In genomic region chr3:174125267-174125844, GRCh38 we compare ENCODE assay signal across 9 cellular contexts.
DNase-seq lines count a peak whose midpoint lies in the region; ATAC-seq and TF ChIP-seq lines count a peak whose summit lies in the region.
"Had no signal": no experiment of that assay in that cellular context is flagged by ENCODE, and none has a peak within 500 bp of the region (broad histone marks: within the 10 kb centered on the region; RNA-seq: fewer than 3 reads in every experiment).

No MANE protein-coding gene starts in this region.

- in situ Hi-C loops in astrocyte of the cerebellum (cut with HindIII; ENCODE audit: low sequenced_read_pairs) = no loop called here

- no peak overlapping the region for H3K27ac Mint-ChIP-seq in stimulated activated naive CD8-positive, alpha-beta T cell treated with anti-CD3 and anti-CD28 coated beads, Interleukin-15, amount 100 ng/mL, for 72 hours

- H3K9me3 Mint-ChIP-seq in stimulated activated naive CD8-positive, alpha-beta T cell treated with anti-CD3 and anti-CD28 coated beads, Interleukin-15, amount 100 ng/mL, for 72 hours = no peaks in the 10 kb centered on the region

- H3K4me3 Mint-ChIP-seq in stimulated activated naive CD8-positive, alpha-beta T cell treated with anti-CD3 and anti-CD28 coated beads, Interleukin-15, amount 100 ng/mL, for 72 hours = no peak overlapping the region

- H3K4me1 Mint-ChIP-seq in stimulated activated naive CD8-positive, alpha-beta T cell treated with anti-CD3 and anti-CD28 coated beads, Interleukin-15, amount 100 ng/mL, for 72 hours = no peaks in the 10 kb centered on the region

- no peak for ATAC-seq in GM21825 (IDR thresholded peaks at IDR 0.05; ENCODE audit: unreplicated experiment)
- no peak for ATAC-seq in stimulated activated naive CD8-positive, alpha-beta T cell treated with anti-CD3 and anti-CD28 coated beads, Interleukin-15, amount 100 ng/mL, for 72 hours

- H3K4me3 ChIP-seq in GM12875 (ENCODE audit: low read depth, low read length) (no peak overlapping the region), astrocyte of the cerebellum (ENCODE audit: low read depth, low read length) (no peak overlapping the region)
- H3K4me3 ChIP-seq: skin epidermis had no signal

- H3K27me3 Mint-ChIP-seq in stimulated activated naive CD8-positive, alpha-beta T cell treated with anti-CD3 and anti-CD28 coated beads, Interleukin-15, amount 100 ng/mL, for 72 hours = no peaks in the 10 kb centered on the region

- DNase-seq in NCI-H2029 treated with DMSO at 0.1 percent for 48 hours (lab: John Stamatoyannopoulos, UW) = peak; percentile 19
- peak; percentile 26 for DNase-seq in astrocyte of the cerebellum (ENCODE audit: low read depth)
- peak; percentile 16 for DNase-seq in midbrain (lab: John Stamatoyannopoulos, UW)
- no peak for DNase-seq in NK-92 (lab: John Stamatoyannopoulos, UW; ENCODE audit: unreplicated experiment)
- DNase-seq in activated CD8-positive, alpha-beta memory T cell treated with anti-CD3 and anti-CD28 coated beads for 24 hours = no peak
- DNase-seq in stimulated activated naive CD8-positive, alpha-beta T cell treated with anti-CD3 and anti-CD28 coated beads, Interleukin-15, amount 100 ng/mL, for 72 hours = no peak

- TF ChIP-seq CTCF in GM12875 (IDR thresholded peaks at IDR 0.05; ENCODE audit: borderline replicate concordance, insufficient read depth, low read depth, low read length) (0 out of 2 replicates have a peak, but pooled peaks have one; percentile 9), astrocyte of the cerebellum (IDR thresholded peaks at IDR 0.05; ENCODE audit: low read depth, low read length, missing control alignments) (peak; percentile 78)

Comparison
In these comparisons a context has a peak if more than half of its experiments do, and no peak if none do; other contexts are left out.
1. DNase-seq: peak in NCI-H2029 treated with DMSO at 0.1 percent for 48 hours (single experiment), astrocyte of the cerebellum (single experiment) and midbrain (single experiment); none in NK-92 (single experiment), activated CD8-positive, alpha-beta memory T cell treated with anti-CD3 and anti-CD28 coated beads for 24 hours (single experiment) and stimulated activated naive CD8-positive, alpha-beta T cell treated with anti-CD3 and anti-CD28 coated beads, Interleukin-15, amount 100 ng/mL, for 72 hours (0 of 2).